10 cellular contexts compared by ENCODE assay signal in the genomic region with DNA sequence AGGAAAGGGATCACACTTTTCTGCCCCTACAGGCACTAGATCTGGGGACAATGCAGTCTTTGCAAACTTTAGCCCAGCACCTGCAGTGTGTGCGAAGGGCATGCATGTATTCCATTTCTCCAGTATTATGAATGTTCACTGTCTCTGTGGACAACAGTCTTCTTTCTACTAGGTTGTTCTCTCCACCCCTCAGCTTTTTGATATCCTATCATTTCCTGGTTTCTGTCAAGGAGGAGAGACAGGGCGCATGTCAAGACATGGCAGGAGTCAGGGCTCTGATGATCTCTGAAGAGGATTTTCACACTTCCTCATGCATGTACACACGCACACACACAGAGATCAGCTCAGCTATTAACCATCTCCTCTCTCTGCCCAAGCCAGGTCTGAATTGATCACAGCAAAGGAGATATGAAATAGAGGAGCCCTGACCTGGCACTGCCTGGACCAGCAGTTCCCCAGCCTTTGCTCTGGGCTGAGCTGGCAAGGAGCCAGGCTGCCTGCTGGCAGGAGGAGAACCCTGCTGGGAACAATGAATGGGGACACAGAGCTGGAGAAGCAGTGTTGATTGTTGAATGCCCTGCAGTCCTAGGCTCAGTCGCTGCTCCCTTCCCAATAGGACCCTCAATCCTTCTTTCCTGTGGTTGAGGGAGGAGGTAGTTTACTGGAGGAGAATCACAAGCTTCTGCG. TPM values are rescaled to one million over a fixed set of nuclear protein-coding genes. Genes with fewer than 3 reads are reported as not detected.
DNase-seq lines count a peak whose midpoint lies in the region; ATAC-seq and TF ChIP-seq lines count a peak whose summit lies in the region.
"Had no signal": no experiment of that assay in that cellular context is flagged by ENCODE, and none has a peak within 500 bp of the region (broad histone marks: within the 10 kb centered on the region; RNA-seq: fewer than 3 reads in every experiment).

No MANE protein-coding gene starts in this region.

- POLR2A ChIA-PET in MCF 10A (lab: Yijun Ruan, JAX) = interaction anchor here (1.0 to 2.3 kb wide), 2 partner anchors 11 to 13 kb away, joined by 3 to 7 read pairs; no protein-coding TSS in a partner anchor

- H3K4me3 Mint-ChIP-seq in MCF 10A (ENCODE audit: unreplicated experiment) = no peak overlapping the region
- no peak overlapping the region for H3K4me3 Mint-ChIP-seq in glutamatergic neuron (ENCODE audit: unreplicated experiment)

- WGBS in right cardiac atrium = 47% methylated on average over 5 of the region's 5 CpGs
- WGBS in transverse colon (ENCODE audit: low coverage in 1 of 2), 2 donors = 65 to 100% methylated on average over 1 to 5 of the region's 5 CpGs

- H3K9me3 ChIP-seq in breast epithelium (no peaks in the 10 kb centered on the region), right cardiac atrium (ENCODE audit: control insufficient read depth, low read length) (no peaks in the 10 kb centered on the region), transverse colon (no peaks in the 10 kb centered on the region)

- no peak for TF ChIP-seq POLR2A in breast epithelium (IDR thresholded peaks at IDR 0.05)
- TF ChIP-seq POLR2A in transverse colon (IDR thresholded peaks at IDR 0.05) = no peak

- no peak overlapping the region for H3K27ac Mint-ChIP-seq in MCF 10A (ENCODE audit: low read depth, unreplicated experiment)
- no peak overlapping the region for H3K27ac Mint-ChIP-seq in glutamatergic neuron (ENCODE audit: unreplicated experiment)

- H3K36me3 ChIP-seq in breast epithelium = no peaks in the 10 kb centered on the region
- no peaks in the 10 kb centered on the region for H3K36me3 ChIP-seq in transverse colon

- no peaks in the 10 kb centered on the region for H3K4me1 Mint-ChIP-seq in MCF 10A (ENCODE audit: insufficient read depth, unreplicated experiment)
- H3K4me1 Mint-ChIP-seq in glutamatergic neuron (ENCODE audit: low read depth, unreplicated experiment) = peaks cover 3% of the 10 kb centered on the region

- H3K36me3 Mint-ChIP-seq in MCF 10A (ENCODE audit: insufficient read depth, unreplicated experiment) (no peaks in the 10 kb centered on the region), glutamatergic neuron (ENCODE audit: unreplicated experiment) (no peaks in the 10 kb centered on the region)

- H3K27me3 Mint-ChIP-seq in MCF 10A (ENCODE audit: insufficient read depth, unreplicated experiment) (peaks cover 10% of the 10 kb centered on the region), glutamatergic neuron (ENCODE audit: unreplicated experiment) (peaks cover 9% of the 10 kb centered on the region)

- H3K9me3 Mint-ChIP-seq in MCF 10A (ENCODE audit: unreplicated experiment) = no peaks in the 10 kb centered on the region
- peaks cover 2% of the 10 kb centered on the region for H3K9me3 Mint-ChIP-seq in glutamatergic neuron (ENCODE audit: unreplicated experiment)

- in situ Hi-C loops in transverse colon (cut with MboI; ENCODE audit: low pct_ligation_motif_present in 1 of 4, low pct_unique_long_range_greater_than_20kb in 1 of 4, low sequenced_read_pairs in 3 of 4) = loop anchor here in 1 of 4 donors (10.0 kb wide), 1 partner anchor 74 kb away; no protein-coding TSS in a partner anchor

- H3K27me3 ChIP-seq in breast epithelium (peaks cover 0 to 10% of the 10 kb centered on the region in 2 donors), right cardiac atrium (ENCODE audit: control insufficient read depth, insufficient read depth) (no peaks in the 10 kb centered on the region), transverse colon (no peaks in the 10 kb centered on the region)

- no TSS peak for BruUV-seq in MCF 10A (replicated peaks; lab: Mats Ljungman, UMichigan)

- H3K27ac ChIP-seq in breast epithelium (no peak overlapping the region), right cardiac atrium (ENCODE audit: low read length) (no peak overlapping the region), transverse colon (no peak overlapping the region)

- TF ChIP-seq EP300 in transverse colon (IDR thresholded peaks at IDR 0.05; ENCODE audit: low read depth) = no peak

- peak; percentile 59 to 72 for ATAC-seq in right cardiac atrium

- H3K4me1 ChIP-seq in breast epithelium (peaks cover 0 to 6% of the 10 kb centered on the region in 2 donors), right cardiac atrium (ENCODE audit: control insufficient read depth, insufficient read depth, low read length) (no peaks in the 10 kb centered on the region), transverse colon (peaks cover 0 to 3% (median 0%) of the 10 kb centered on the region in 4 donors)

- CTCF ChIA-PET in MCF 10A (lab: Yijun Ruan, JAX) = interaction anchor here (0.9 to 2.3 kb wide), 5 partner anchors 8 to 73 kb away, joined by 3 to 19 read pairs (median 11); no protein-coding TSS in a partner anchor

- intact Hi-C loops in MCF 10A (cut with micrococcal nuclease) = no loop called here
- intact Hi-C loops in breast epithelium (cut with DNase I; ENCODE audit: low total_unique reads) = loop anchor here (10.0 kb wide), 1 partner anchor 74 kb away; no protein-coding TSS in a partner anchor
- intact Hi-C loops in right cardiac atrium (cut with DNase I) = no loop called here
- intact Hi-C loops in transverse colon (cut with DNase I; ENCODE audit: low total_unique reads) = no loop called here

- TF ChIP-seq CTCF in MCF 10A (IDR thresholded peaks at IDR 0.05; ENCODE audit: unreplicated experiment) (no peak), breast epithelium (IDR thresholded peaks at IDR 0.05) (no peak), transverse colon (IDR thresholded peaks at IDR 0.05) (no peak), glutamatergic neuron (IDR thresholded peaks at IDR 0.05; ENCODE audit: partially characterized antibody, unreplicated experiment) (no peak)

- H3K4me3 ChIP-seq in breast epithelium (no peak overlapping the region), right cardiac atrium (ENCODE audit: low read length) (no peak overlapping the region), transverse colon (no peak overlapping the region)

- DNase-seq in MCF 10A (ENCODE audit: unreplicated experiment) = peak; percentile 44
- no peak for DNase-seq in breast epithelium (ENCODE audit: low spot score in 2 of 2)
- peak; percentile 51 for DNase-seq in SHP77 treated with DMSO at 0.1 percent for 48 hours (lab: John Stamatoyannopoulos, UW)
- DNase-seq in right cardiac atrium = peak; percentile 71 to 89 (median 87)
- DNase-seq in transverse colon = peak; percentile 43
- no peak for DNase-seq in amniotic stem cell (lab: John Stamatoyannopoulos, UW)
- DNase-seq in glutamatergic neuron = no peak
- DNase-seq in hepatic stellate cell (ENCODE audit: low spot score) = no peak
- DNase-seq: stimulated activated naive CD4-positive, alpha-beta T cell had no signal

RNA-seq across cellular contexts. Expression of a gene that starts 2.6 kb away (rescaled TPM):
- total RNA-seq in MCF 10A (2022) = 0.09 and 0.37 TPM in 2 replicates
- total RNA-seq in breast epithelium = under 1 TPM; under 0.01 TPM
- under 1 TPM in 1 of 4 donors, not detected in 3; 0.03 TPM for total RNA-seq in right cardiac atrium
- 0.07 TPM for polyA plus RNA-seq in right cardiac atrium
- total RNA-seq in transverse colon = under 1 TPM in 2 of 4 donors, not detected in 2; under 0.01 to 0.16 TPM
- 0.07 TPM for total RNA-seq in glutamatergic neuron (ENCODE audit: unreplicated experiment)
- polyA plus RNA-seq: AG04450 had no signal

RNA-seq across cellular contexts. Expression of a gene that starts 10.5 kb away (rescaled TPM):
- total RNA-seq in MCF 10A (2022) (26.2 and 32.1 TPM in 2 replicates), breast epithelium (10 to 100 TPM in 2 of 3 donors, 1 to 10 TPM in 1; 9.9 to 24.0 (median 14.7) TPM), right cardiac atrium (10 to 100 TPM; 13.0 to 16.4 (median 14.7) TPM), transverse colon (10 to 100 TPM in 3 of 4 donors, 1 to 10 TPM in 1; 3.0 to 20.1 (median 15.2) TPM), glutamatergic neuron (ENCODE audit: unreplicated experiment) (33.3 TPM)
- polyA plus RNA-seq in right cardiac atrium = 7.4 TPM

RNA-seq across cellular contexts. Expression of a gene that starts 44.2 kb away (rescaled TPM):
- total RNA-seq in MCF 10A (2022) = 37.2 and 48.4 TPM in 2 replicates
- 10 to 100 TPM; 27.9 to 42.9 (median 36.8) TPM for total RNA-seq in breast epithelium
- 10 to 100 TPM; 25.3 to 36.2 (median 30.2) TPM for total RNA-seq in right cardiac atrium
- polyA plus RNA-seq in right cardiac atrium = 31.5 TPM
- 10 to 100 TPM in 3 of 4 donors, 1 to 10 TPM in 1; 5.2 to 30.8 (median 18.9) TPM for total RNA-seq in transverse colon
- 34.0 TPM for total RNA-seq in glutamatergic neuron (ENCODE audit: unreplicated experiment)

Comparison
In these comparisons a context has a peak if more than half of its experiments do, and no peak if none do; other contexts are left out.
1. DNase-seq: peak in MCF 10A (single experiment), SHP77 treated with DMSO at 0.1 percent for 48 hours (single experiment), right cardiac atrium (3 of 3) and transverse colon (single experiment); none in breast epithelium (0 of 2), amniotic stem cell (single experiment), glutamatergic neuron (single experiment) and hepatic stellate cell (single experiment).